Comparison of ENCODE assay signal across 1 cellular context in genomic region chr20:45813489-45813888, GRCh38.
TF ChIP-seq lines count a peak whose summit lies in the region.

No MANE protein-coding gene starts in this region.

TF ChIP-seq in endothelial cell of umbilical vein, 7 proteins besides CTCF, POLR2A, EP300 and RAD21:
- TF ChIP-seq GATA2 (IDR thresholded peaks at IDR 0.05; ENCODE audit: insufficient read depth, insufficient read length, low read depth, low read length) (no peak), MYC (IDR thresholded peaks at IDR 0.05; ENCODE audit: low read depth, low read length) (no peak), FOS (IDR thresholded peaks at IDR 0.05; ENCODE audit: borderline replicate concordance, insufficient read depth, low read length) (no peak), JUN (IDR thresholded peaks at IDR 0.05; ENCODE audit: borderline replicate concordance, insufficient read depth, insufficient read length, low read depth) (no peak), MAX (IDR thresholded peaks at IDR 0.05; ENCODE audit: insufficient read depth, insufficient read length) (no peak)
